ENCODE assay signal across 9 cellular contexts in genomic region chr1:89725016-89725380, GRCh38.
DNase-seq lines count a peak whose midpoint lies in the region; ATAC-seq and TF ChIP-seq lines count a peak whose summit lies in the region.
"Had no signal": no experiment of that assay in that cellular context is flagged by ENCODE, and none has a peak within 500 bp of the region (broad histone marks: within the 10 kb centered on the region; RNA-seq: fewer than 3 reads in every experiment).

No MANE protein-coding gene starts in this region.

- H3K27me3 Mint-ChIP-seq in T-helper 1 cell treated with Interleukin-12 subunit alpha and Interleukin-12 subunit beta and Interleukin-4 antibody, amounts not matched to agents 30 μg/mL and 1 μg/mL, for 36 hours (ENCODE audit: low read depth): no peaks in the 10 kb centered on the region
- H3K27me3 Mint-ChIP-seq in mesothelial cell of epicardium (ENCODE audit: low read depth): peaks cover 13% of the 10 kb centered on the region

- peaks cover 55% of the 10 kb centered on the region for H3K36me3 Mint-ChIP-seq in T-helper 1 cell treated with Interleukin-12 subunit alpha and Interleukin-12 subunit beta and Interleukin-4 antibody, amounts not matched to agents 30 μg/mL and 1 μg/mL, for 36 hours (ENCODE audit: low read depth)
- H3K36me3 Mint-ChIP-seq in mesothelial cell of epicardium: no peaks in the 10 kb centered on the region

- ATAC-seq in gastrocnemius medialis: no peak

- H3K4me2 ChIP-seq in SK-N-SH: peak overlapping the region; percentile 35

- H3K27ac Mint-ChIP-seq in T-helper 1 cell treated with Interleukin-12 subunit alpha and Interleukin-12 subunit beta and Interleukin-4 antibody, amounts not matched to agents 30 μg/mL and 1 μg/mL, for 36 hours: peak overlapping the region; percentile 92
- no peak overlapping the region for H3K27ac Mint-ChIP-seq in mesothelial cell of epicardium

- H3K4me3 ChIP-seq in SK-N-SH (ENCODE audit: low read depth in 2 of 2, low read length in 1 of 2) (no peak overlapping the region), fibroblast of mammary gland (ENCODE audit: control insufficient read depth, low read depth, low read length) (no peak overlapping the region), gastrocnemius medialis (no peak overlapping the region)

- H3K9me2 ChIP-seq in SK-N-SH: no peaks in the 10 kb centered on the region

- no peak for TF ChIP-seq RAD21 in SK-N-SH (IDR thresholded peaks at IDR 0.05; ENCODE audit: low read length)

- H3K4me1 Mint-ChIP-seq in T-helper 1 cell treated with Interleukin-12 subunit alpha and Interleukin-12 subunit beta and Interleukin-4 antibody, amounts not matched to agents 30 μg/mL and 1 μg/mL, for 36 hours (ENCODE audit: low read depth): peaks cover 76% of the 10 kb centered on the region
- peaks cover 4% of the 10 kb centered on the region for H3K4me1 Mint-ChIP-seq in mesothelial cell of epicardium

- H3K27ac ChIP-seq in SK-N-SH (ENCODE audit: low read depth in 2 of 2, low read length in 1 of 2) (peak overlapping the region in 1 of 2 experiments; percentile 60; a peak in 2 of 4 replicates), gastrocnemius medialis (peak overlapping the region; percentile 7 to 60 (median 49))
- H3K27ac ChIP-seq: 22Rv1 had no signal

- no peak for TF ChIP-seq CTCF in SK-N-SH (IDR thresholded peaks at IDR 0.05)
- TF ChIP-seq CTCF in fibroblast of mammary gland (conservative IDR thresholded peaks at IDR 0.05; ENCODE audit: control insufficient read depth, insufficient read depth, low read depth, low read length): no peak
- TF ChIP-seq CTCF in gastrocnemius medialis (IDR thresholded peaks at IDR 0.05 in 4 of 5, conservative IDR thresholded peaks at IDR 0.05 in 1 of 5): no peak
- TF ChIP-seq CTCF in mesothelial cell of epicardium (IDR thresholded peaks at IDR 0.05; ENCODE audit: unreplicated experiment): no peak

- CTCF ChIA-PET in SK-N-SH (lab: Yijun Ruan, JAX): no interaction called here

- H3K4me3 Mint-ChIP-seq in T-helper 1 cell treated with Interleukin-12 subunit alpha and Interleukin-12 subunit beta and Interleukin-4 antibody, amounts not matched to agents 30 μg/mL and 1 μg/mL, for 36 hours: peak overlapping the region; percentile 65
- no peak overlapping the region for H3K4me3 Mint-ChIP-seq in mesothelial cell of epicardium

- DNase-seq in T-helper 1 cell: no peak
- no peak for DNase-seq in SK-N-SH
- DNase-seq in fibroblast of mammary gland (ENCODE audit: low read depth): peak; percentile 96
- no peak for DNase-seq in gastrocnemius medialis
- DNase-seq in mesothelial cell of epicardium (ENCODE audit: low spot score in 2 of 2, unreplicated experiment in 2 of 2): no peak
- DNase-seq in DMS 273 treated with DMSO at 0.1 percent for 48 hours (lab: John Stamatoyannopoulos, UW): no peak
- DNase-seq in cerebellar cortex (ENCODE audit: low spot score): no peak

- H3K4me1 ChIP-seq in SK-N-SH (ENCODE audit: control insufficient read depth in 1 of 2, insufficient read depth in 2 of 2, low read depth in 1 of 2, low read length in 1 of 2) (peaks cover 6 to 29% of the 10 kb centered on the region in 2 experiments; a peak in 3 of 4 replicates), gastrocnemius medialis (peaks cover 0 to 37% of the 10 kb centered on the region in 2 donors)

- no peak overlapping the region; the same call in 1 of the 2 replicates for H3K9ac ChIP-seq in SK-N-SH

- no peaks in the 10 kb centered on the region for H3K79me2 ChIP-seq in SK-N-SH (ENCODE audit: insufficient read depth)

- H3K9me3 Mint-ChIP-seq in T-helper 1 cell treated with Interleukin-12 subunit alpha and Interleukin-12 subunit beta and Interleukin-4 antibody, amounts not matched to agents 30 μg/mL and 1 μg/mL, for 36 hours: peaks cover 5% of the 10 kb centered on the region
- peaks cover 4% of the 10 kb centered on the region for H3K9me3 Mint-ChIP-seq in mesothelial cell of epicardium

- peaks cover 13% of the 10 kb centered on the region for H3F3A ChIP-seq in SK-N-SH (replicated peaks; ENCODE audit: insufficient read depth)

- in situ Hi-C loops in gastrocnemius medialis (cut with MboI; ENCODE audit: low sequenced_read_pairs in 4 of 4): no loop called here

- no peaks in the 10 kb centered on the region for H3K36me3 ChIP-seq in SK-N-SH (replicated peaks in 1 of 2; ENCODE audit: control insufficient read depth in 1 of 2, insufficient read depth in 2 of 2, low read length in 1 of 2)
- H3K36me3 ChIP-seq in gastrocnemius medialis: no peaks in the 10 kb centered on the region

- no peaks in the 10 kb centered on the region for H4K20me1 ChIP-seq in SK-N-SH (ENCODE audit: insufficient read depth)

- no peak for TF ChIP-seq POLR2A in gastrocnemius medialis (IDR thresholded peaks at IDR 0.05)

- POLR2A ChIA-PET in SK-N-SH (lab: Yijun Ruan, JAX): no interaction called here

- peak overlapping the region; percentile 42; the same call in 1 of the 2 replicates for H2AFZ ChIP-seq in SK-N-SH (ENCODE audit: low read depth)

- intact Hi-C loops in gastrocnemius medialis (cut with DNase I; ENCODE audit: low total_unique reads): no loop called here

- no peaks in the 10 kb centered on the region for H3K9me3 ChIP-seq in SK-N-SH
- no peaks in the 10 kb centered on the region for H3K9me3 ChIP-seq in gastrocnemius medialis

- H3K27me3 ChIP-seq in SK-N-SH (ENCODE audit: insufficient read depth) (no peaks in the 10 kb centered on the region), gastrocnemius medialis (no peaks in the 10 kb centered on the region)

- WGBS in SK-N-SH (ENCODE audit: low lambda C conversion rate): 47% methylated on average over 4 of the region's 4 CpGs

- TF ChIP-seq EP300 in SK-N-SH (IDR thresholded peaks at IDR 0.05; ENCODE audit: borderline replicate concordance in 1 of 2, low read depth in 1 of 2, low read length in 1 of 2): no peak

TF ChIP-seq in SK-N-SH, 30 proteins besides CTCF, POLR2A, EP300 and RAD21:
- TF ChIP-seq TEAD4 (IDR thresholded peaks at IDR 0.05; ENCODE audit: borderline replicate concordance, insufficient read depth) (no peak), YY1 (IDR thresholded peaks at IDR 0.05; ENCODE audit: low read depth) (no peak), SIN3A (IDR thresholded peaks at IDR 0.05; ENCODE audit: borderline replicate concordance, low read depth, low read length) (no peak), MAX (IDR thresholded peaks at IDR 0.05; ENCODE audit: low read depth) (no peak), RXRA (IDR thresholded peaks at IDR 0.05; ENCODE audit: borderline replicate concordance, low read depth) (no peak), USF2 (IDR thresholded peaks at IDR 0.05; ENCODE audit: borderline replicate concordance, low read depth, low read length) (no peak), FOSL2 (IDR thresholded peaks at IDR 0.05; ENCODE audit: borderline replicate concordance, low read depth) (no peak), TAF1 (IDR thresholded peaks at IDR 0.05; ENCODE audit: borderline replicate concordance, low read depth, low read length) (no peak), REST (IDR thresholded peaks at IDR 0.05; ENCODE audit: low read depth, low read length) (no peak), FOXJ3 (CRISPR knock-in tag; IDR thresholded peaks at IDR 0.05) (no peak), MXI1 (IDR thresholded peaks at IDR 0.05; ENCODE audit: low read depth, low read length) (no peak), TCF12 (IDR thresholded peaks at IDR 0.05) (no peak), JUND (IDR thresholded peaks at IDR 0.05) (no peak)
